In the genomic region with DNA sequence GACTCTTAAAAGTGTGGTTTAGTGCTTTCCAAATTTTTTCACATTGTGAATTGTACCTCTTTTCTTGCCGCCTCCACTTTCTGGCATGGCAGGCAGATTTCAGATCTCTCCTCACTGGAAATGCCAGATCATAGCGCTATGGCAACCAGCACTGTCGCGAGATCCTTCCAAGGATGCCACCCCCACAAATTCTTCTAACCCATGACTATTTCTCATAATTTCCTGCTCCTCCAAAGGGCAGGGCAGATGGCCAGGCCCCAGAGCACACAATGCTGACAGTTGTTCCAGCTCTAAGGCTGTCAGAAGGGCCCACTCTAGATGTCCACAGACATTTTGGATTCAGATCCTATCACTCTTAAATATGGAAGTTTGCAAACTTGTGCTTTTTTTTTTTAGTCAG, we compare ENCODE assay signal across 14 cellular contexts.
A peak's percentile ranks its signal among the peaks of the same experiment; 100 is the strongest.
DNase-seq lines count a peak whose midpoint lies in the region; ATAC-seq and TF ChIP-seq lines count a peak whose summit lies in the region.
"Had no signal": no experiment of that assay in that cellular context is flagged by ENCODE, and none has a peak within 500 bp of the region (broad histone marks: within the 10 kb centered on the region; RNA-seq: fewer than 3 reads in every experiment).

No MANE protein-coding gene starts in this region.

- ATAC-seq in SK-N-SH treated with all-trans-retinoic acid at 6 μM for 48 hours: peak; percentile 52
- no peak for ATAC-seq in HG03039 (IDR thresholded peaks at IDR 0.05; ENCODE audit: unreplicated experiment)
- ATAC-seq: Panc1 had no signal

- H3K4me1 Mint-ChIP-seq in neural crest cell: peaks cover 23% of the 10 kb centered on the region
- H3K4me1 Mint-ChIP-seq: activated B cell treated with CpG ODN at 0.5 μM for 24 hours, CD14-positive monocyte had no signal

- peaks cover 8% of the 10 kb centered on the region for H3K36me3 Mint-ChIP-seq in neural crest cell (ENCODE audit: low read depth)
- H3K36me3 Mint-ChIP-seq: CD14-positive monocyte had no signal

- TF ChIP-seq CTCF in fibroblast of the aortic adventitia (IDR thresholded peaks at IDR 0.05; ENCODE audit: insufficient read depth, low read length): no peak
- TF ChIP-seq CTCF in neural crest cell (conservative IDR thresholded peaks at IDR 0.05): no peak

- H3K27ac Mint-ChIP-seq in neural crest cell (ENCODE audit: unreplicated experiment): peak overlapping the region; percentile 92
- H3K27ac Mint-ChIP-seq: activated B cell treated with CpG ODN at 0.5 μM for 24 hours, CD14-positive monocyte had no signal

- DNase-seq in AG20443 (ENCODE audit: low spot score) (peak; percentile 91), fibroblast of the aortic adventitia (ENCODE audit: low read depth) (peak; percentile 79), neural crest cell (ENCODE audit: low read depth, low spot score) (peak; percentile 9), MV-4-11 (lab: John Stamatoyannopoulos, UW) (no peak), NCI-H1092 (lab: John Stamatoyannopoulos, UW) (no peak), SW480 (ENCODE audit: low spot score) (no peak)
- DNase-seq: activated B cell treated with CpG ODN at 0.5 μM for 24 hours; activated effector memory CD4-positive, alpha-beta T cell treated with anti-CD3 and anti-CD28 coated beads, Interleukin-2, amount 50 U/mL, for 16 hours; NCI-H1417 treated with DMSO at 0.1 percent for 48 hours; stimulated activated CD4-positive, alpha-beta T cell treated with anti-CD3 and anti-CD28 coated beads, Interleukin-2, amount 100 ng/mL, for 48 hours had no signal

- no peaks in the 10 kb centered on the region for H3K27me3 Mint-ChIP-seq in neural crest cell (ENCODE audit: low read depth)
- H3K27me3 Mint-ChIP-seq: activated B cell treated with CpG ODN at 0.5 μM for 24 hours had no signal

- no peak overlapping the region for H3K4me3 ChIP-seq in fibroblast of the aortic adventitia (ENCODE audit: low read depth, low read length)

- H3K4me3 Mint-ChIP-seq in neural crest cell: peak overlapping the region; percentile 20
- H3K4me3 Mint-ChIP-seq: activated B cell treated with CpG ODN at 0.5 μM for 24 hours, CD14-positive monocyte had no signal

- peaks cover 5% of the 10 kb centered on the region for H3K9me3 Mint-ChIP-seq in neural crest cell
- H3K9me3 Mint-ChIP-seq: activated B cell treated with CpG ODN at 0.5 μM for 24 hours had no signal

TF ChIP-seq in SK-N-SH treated with all-trans-retinoic acid at 6 μM for 48 hours, 23 proteins besides CTCF, POLR2A, EP300 and RAD21:
- TF ChIP-seq, protein P1, sequence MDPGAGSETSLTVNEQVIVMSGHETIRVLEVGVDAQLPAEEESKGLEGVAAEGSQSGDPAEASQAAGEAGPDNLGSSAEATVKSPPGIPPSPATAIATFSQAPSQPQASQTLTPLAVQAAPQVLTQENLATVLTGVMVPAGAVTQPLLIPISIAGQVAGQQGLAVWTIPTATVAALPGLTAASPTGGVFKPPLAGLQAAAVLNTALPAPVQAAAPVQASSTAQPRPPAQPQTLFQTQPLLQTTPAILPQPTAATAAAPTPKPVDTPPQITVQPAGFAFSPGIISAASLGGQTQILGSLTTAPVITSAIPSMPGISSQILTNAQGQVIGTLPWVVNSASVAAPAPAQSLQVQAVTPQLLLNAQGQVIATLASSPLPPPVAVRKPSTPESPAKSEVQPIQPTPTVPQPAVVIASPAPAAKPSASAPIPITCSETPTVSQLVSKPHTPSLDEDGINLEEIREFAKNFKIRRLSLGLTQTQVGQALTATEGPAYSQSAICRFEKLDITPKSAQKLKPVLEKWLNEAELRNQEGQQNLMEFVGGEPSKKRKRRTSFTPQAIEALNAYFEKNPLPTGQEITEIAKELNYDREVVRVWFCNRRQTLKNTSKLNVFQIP (CRISPR knock-in tag; IDR thresholded peaks at IDR 0.05; ENCODE audit: borderline replicate concordance, low read depth): no peak
- TF ChIP-seq, protein P2, sequence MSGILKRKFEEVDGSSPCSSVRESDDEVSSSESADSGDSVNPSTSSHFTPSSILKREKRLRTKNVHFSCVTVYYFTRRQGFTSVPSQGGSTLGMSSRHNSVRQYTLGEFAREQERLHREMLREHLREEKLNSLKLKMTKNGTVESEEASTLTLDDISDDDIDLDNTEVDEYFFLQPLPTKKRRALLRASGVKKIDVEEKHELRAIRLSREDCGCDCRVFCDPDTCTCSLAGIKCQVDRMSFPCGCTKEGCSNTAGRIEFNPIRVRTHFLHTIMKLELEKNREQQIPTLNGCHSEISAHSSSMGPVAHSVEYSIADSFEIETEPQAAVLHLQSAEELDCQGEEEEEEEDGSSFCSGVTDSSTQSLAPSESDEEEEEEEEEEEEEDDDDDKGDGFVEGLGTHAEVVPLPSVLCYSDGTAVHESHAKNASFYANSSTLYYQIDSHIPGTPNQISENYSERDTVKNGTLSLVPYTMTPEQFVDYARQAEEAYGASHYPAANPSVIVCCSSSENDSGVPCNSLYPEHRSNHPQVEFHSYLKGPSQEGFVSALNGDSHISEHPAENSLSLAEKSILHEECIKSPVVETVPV (CRISPR knock-in tag; IDR thresholded peaks at IDR 0.05): no peak
- TF ChIP-seq, protein P3, sequence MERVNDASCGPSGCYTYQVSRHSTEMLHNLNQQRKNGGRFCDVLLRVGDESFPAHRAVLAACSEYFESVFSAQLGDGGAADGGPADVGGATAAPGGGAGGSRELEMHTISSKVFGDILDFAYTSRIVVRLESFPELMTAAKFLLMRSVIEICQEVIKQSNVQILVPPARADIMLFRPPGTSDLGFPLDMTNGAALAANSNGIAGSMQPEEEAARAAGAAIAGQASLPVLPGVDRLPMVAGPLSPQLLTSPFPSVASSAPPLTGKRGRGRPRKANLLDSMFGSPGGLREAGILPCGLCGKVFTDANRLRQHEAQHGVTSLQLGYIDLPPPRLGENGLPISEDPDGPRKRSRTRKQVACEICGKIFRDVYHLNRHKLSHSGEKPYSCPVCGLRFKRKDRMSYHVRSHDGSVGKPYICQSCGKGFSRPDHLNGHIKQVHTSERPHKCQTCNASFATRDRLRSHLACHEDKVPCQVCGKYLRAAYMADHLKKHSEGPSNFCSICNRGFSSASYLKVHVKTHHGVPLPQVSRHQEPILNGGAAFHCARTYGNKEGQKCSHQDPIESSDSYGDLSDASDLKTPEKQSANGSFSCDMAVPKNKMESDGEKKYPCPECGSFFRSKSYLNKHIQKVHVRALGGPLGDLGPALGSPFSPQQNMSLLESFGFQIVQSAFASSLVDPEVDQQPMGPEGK (CRISPR knock-in tag; IDR thresholded peaks at IDR 0.05; ENCODE audit: borderline replicate concordance): no peak
- no peak for TF ChIP-seq PPARA (CRISPR knock-in tag; IDR thresholded peaks at IDR 0.05; ENCODE audit: borderline replicate concordance)
- no peak for TF ChIP-seq SNAI2 (CRISPR knock-in tag; IDR thresholded peaks at IDR 0.05)
- TF ChIP-seq RARB (CRISPR knock-in tag; IDR thresholded peaks at IDR 0.05): no peak
- TF ChIP-seq ZNF565 (CRISPR knock-in tag; conservative IDR thresholded peaks at IDR 0.05; ENCODE audit: low read depth): no peak
- TF ChIP-seq, protein P4, sequence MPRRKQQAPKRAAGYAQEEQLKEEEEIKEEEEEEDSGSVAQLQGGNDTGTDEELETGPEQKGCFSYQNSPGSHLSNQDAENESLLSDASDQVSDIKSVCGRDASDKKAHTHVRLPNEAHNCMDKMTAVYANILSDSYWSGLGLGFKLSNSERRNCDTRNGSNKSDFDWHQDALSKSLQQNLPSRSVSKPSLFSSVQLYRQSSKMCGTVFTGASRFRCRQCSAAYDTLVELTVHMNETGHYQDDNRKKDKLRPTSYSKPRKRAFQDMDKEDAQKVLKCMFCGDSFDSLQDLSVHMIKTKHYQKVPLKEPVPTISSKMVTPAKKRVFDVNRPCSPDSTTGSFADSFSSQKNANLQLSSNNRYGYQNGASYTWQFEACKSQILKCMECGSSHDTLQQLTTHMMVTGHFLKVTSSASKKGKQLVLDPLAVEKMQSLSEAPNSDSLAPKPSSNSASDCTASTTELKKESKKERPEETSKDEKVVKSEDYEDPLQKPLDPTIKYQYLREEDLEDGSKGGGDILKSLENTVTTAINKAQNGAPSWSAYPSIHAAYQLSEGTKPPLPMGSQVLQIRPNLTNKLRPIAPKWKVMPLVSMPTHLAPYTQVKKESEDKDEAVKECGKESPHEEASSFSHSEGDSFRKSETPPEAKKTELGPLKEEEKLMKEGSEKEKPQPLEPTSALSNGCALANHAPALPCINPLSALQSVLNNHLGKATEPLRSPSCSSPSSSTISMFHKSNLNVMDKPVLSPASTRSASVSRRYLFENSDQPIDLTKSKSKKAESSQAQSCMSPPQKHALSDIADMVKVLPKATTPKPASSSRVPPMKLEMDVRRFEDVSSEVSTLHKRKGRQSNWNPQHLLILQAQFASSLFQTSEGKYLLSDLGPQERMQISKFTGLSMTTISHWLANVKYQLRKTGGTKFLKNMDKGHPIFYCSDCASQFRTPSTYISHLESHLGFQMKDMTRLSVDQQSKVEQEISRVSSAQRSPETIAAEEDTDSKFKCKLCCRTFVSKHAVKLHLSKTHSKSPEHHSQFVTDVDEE (CRISPR knock-in tag; IDR thresholded peaks at IDR 0.05): no peak
- TF ChIP-seq ARNTL (CRISPR knock-in tag; IDR thresholded peaks at IDR 0.05; ENCODE audit: borderline replicate concordance, low read depth): no peak
- no peak for TF ChIP-seq TOX (CRISPR knock-in tag; IDR thresholded peaks at IDR 0.05; ENCODE audit: borderline replicate concordance)
- TF ChIP-seq, protein P5, sequence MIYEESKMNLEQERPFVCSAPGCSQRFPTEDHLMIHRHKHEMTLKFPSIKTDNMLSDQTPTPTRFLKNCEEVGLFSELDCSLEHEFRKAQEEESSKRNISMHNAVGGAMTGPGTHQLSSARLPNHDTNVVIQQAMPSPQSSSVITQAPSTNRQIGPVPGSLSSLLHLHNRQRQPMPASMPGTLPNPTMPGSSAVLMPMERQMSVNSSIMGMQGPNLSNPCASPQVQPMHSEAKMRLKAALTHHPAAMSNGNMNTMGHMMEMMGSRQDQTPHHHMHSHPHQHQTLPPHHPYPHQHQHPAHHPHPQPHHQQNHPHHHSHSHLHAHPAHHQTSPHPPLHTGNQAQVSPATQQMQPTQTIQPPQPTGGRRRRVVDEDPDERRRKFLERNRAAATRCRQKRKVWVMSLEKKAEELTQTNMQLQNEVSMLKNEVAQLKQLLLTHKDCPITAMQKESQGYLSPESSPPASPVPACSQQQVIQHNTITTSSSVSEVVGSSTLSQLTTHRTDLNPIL (CRISPR knock-in tag; IDR thresholded peaks at IDR 0.05; ENCODE audit: low read depth): no peak
- no peak for TF ChIP-seq ZFP30 (CRISPR knock-in tag; IDR thresholded peaks at IDR 0.05)
- no peak for TF ChIP-seq TCF4 (CRISPR knock-in tag; IDR thresholded peaks at IDR 0.05; ENCODE audit: borderline replicate concordance)
- no peak for TF ChIP-seq ESRRG (CRISPR knock-in tag; IDR thresholded peaks at IDR 0.05)
- no peak for TF ChIP-seq OSR1 (CRISPR knock-in tag; IDR thresholded peaks at IDR 0.05)
TF ChIP-seq in SK-N-SH treated with all-trans-retinoic acid at 6 μM for 48 hours: peak in this region for 0.

Comparison
In these comparisons a context has a peak if more than half of its experiments do, and no peak if none do; other contexts are left out.
1. DNase-seq: peak in AG20443 (single experiment), fibroblast of the aortic adventitia (single experiment) and neural crest cell (single experiment); none in MV-4-11 (single experiment), NCI-H1092 (single experiment) and SW480 (single experiment).